Comparison of ENCODE assay signal across 12 cellular contexts in the genomic region with DNA sequence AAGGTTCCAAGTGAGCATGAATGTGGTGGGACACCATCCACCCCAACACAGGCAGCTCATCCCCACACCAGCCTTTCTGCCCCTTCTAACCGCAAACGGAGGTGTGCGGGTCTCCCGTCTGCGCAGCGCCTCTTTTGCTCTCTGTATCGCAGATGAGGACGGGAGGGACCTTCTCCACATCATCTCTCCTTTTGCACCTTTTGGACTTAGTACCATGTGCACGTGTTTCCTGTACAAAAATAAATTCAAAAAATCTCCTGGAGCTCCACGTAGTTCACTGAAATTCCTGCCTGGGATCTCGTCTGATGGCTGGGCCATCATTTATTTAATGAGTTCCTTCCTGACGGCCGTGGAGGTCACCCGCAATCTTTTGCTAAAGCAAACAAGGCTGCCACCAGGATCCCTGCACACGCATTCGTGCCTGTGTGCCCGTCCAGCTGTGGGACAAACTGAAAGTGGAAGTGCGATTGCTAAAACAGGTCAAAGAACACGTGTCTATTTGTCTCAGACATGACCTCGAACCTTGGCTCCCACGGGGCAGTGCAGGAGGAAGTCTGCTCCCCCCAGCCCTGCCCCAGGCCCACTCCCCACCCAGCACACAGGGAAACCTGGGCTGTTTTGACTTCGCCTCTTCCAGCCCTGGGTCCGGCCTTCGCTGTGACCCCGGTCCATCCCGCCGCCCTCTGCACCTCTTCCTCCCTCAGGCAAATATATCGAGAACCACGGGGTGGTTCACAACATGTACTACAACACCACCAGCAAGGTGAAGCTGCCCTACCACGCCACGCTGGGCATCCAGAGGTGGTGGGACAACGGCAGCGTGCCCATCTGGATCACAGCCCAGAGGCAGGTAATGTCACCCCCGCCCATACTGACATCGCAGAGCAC. TPM values are rescaled to one million over a fixed set of nuclear protein-coding genes. Genes with fewer than 3 reads are reported as not detected.
DNase-seq lines count a peak whose midpoint lies in the region; ATAC-seq and TF ChIP-seq lines count a peak whose summit lies in the region.
"Had no signal": no experiment of that assay in that cellular context is flagged by ENCODE, and none has a peak within 500 bp of the region (broad histone marks: within the 10 kb centered on the region; RNA-seq: fewer than 3 reads in every experiment).

No MANE protein-coding gene starts in this region.

- intact Hi-C loops in left ventricle myocardium inferior (cut with micrococcal nuclease), result no loop called here
- intact Hi-C loops in left ventricle myocardium superior (cut with micrococcal nuclease), result no loop called here
- intact Hi-C loops in right lobe of liver (cut with DNase I), result no loop called here
- intact Hi-C loops in upper lobe of right lung (cut with DNase I), result no loop called here

- H3K4me1 ChIP-seq in left ventricle myocardium inferior, result peaks cover 8% of the 10 kb centered on the region
- peaks cover 0 to 24% (median 12%) of the 10 kb centered on the region in 4 donors for H3K4me1 ChIP-seq in right lobe of liver
- H3K4me1 ChIP-seq in upper lobe of right lung, result peaks cover 5% of the 10 kb centered on the region

- H3K36me3 ChIP-seq in left ventricle myocardium inferior (no peaks in the 10 kb centered on the region), right lobe of liver (no peaks in the 10 kb centered on the region), upper lobe of right lung (no peaks in the 10 kb centered on the region)
- H3K36me3 ChIP-seq: tibial nerve had no signal

- no peak for ATAC-seq in left ventricle myocardium superior
- peak; percentile 64 to 73 (median 68) for ATAC-seq in right lobe of liver
- peak; percentile 57 for ATAC-seq in upper lobe of right lung
- ATAC-seq in HG03095 (IDR thresholded peaks at IDR 0.05; ENCODE audit: unreplicated experiment), result no peak

- peak overlapping the region; percentile 49 for H3K4me3 ChIP-seq in left ventricle myocardium inferior
- H3K4me3 ChIP-seq in right lobe of liver, result peak overlapping the region; percentile 32 to 50 (median 49)
- H3K4me3 ChIP-seq in upper lobe of right lung, result peak overlapping the region; percentile 39
- no peak overlapping the region for H3K4me3 ChIP-seq in foreskin fibroblast (ENCODE audit: low read depth in 1 of 2, low read length in 2 of 2)
- H3K4me3 ChIP-seq: PC-9 had no signal

- 21% methylated on average over 15 of the region's 35 CpGs for WGBS in right lobe of liver (ENCODE audit: insufficient coverage, low coverage, low lambda C conversion rate, missing lambda C conversion rate)

- H3K27me3 ChIP-seq in left ventricle myocardium inferior (ENCODE audit: low read depth), result peaks cover 16% of the 10 kb centered on the region
- H3K27me3 ChIP-seq in right lobe of liver, result no peaks in the 10 kb centered on the region
- no peaks in the 10 kb centered on the region for H3K27me3 ChIP-seq in upper lobe of right lung

- TF ChIP-seq CTCF in left ventricle myocardium inferior (IDR thresholded peaks at IDR 0.05; ENCODE audit: borderline replicate concordance) (no peak), VCaP (conservative IDR thresholded peaks at IDR 0.05) (no peak), right lobe of liver (IDR thresholded peaks at IDR 0.05) (no peak), upper lobe of right lung (IDR thresholded peaks at IDR 0.05) (no peak), foreskin fibroblast (IDR thresholded peaks at IDR 0.05; ENCODE audit: low read depth, low read length) (no peak)

- H3K27ac ChIP-seq in left ventricle myocardium inferior (replicated peaks) (no peak overlapping the region), VCaP (peak overlapping the region; percentile 43), right lobe of liver (peak overlapping the region; percentile 36 to 71 (median 68)), upper lobe of right lung (peak overlapping the region; percentile 36)
- H3K27ac ChIP-seq: PC-9, tibial nerve had no signal

- TF ChIP-seq POLR2A in right lobe of liver (IDR thresholded peaks at IDR 0.05), result peak; percentile 61

- DNase-seq in left ventricle myocardium inferior (no peak), left ventricle myocardium superior (no peak), right lobe of liver (peak; percentile 81 to 87 (median 85)), upper lobe of right lung (no peak), NCI-H1930 (lab: John Stamatoyannopoulos, UW) (no peak), foreskin fibroblast (no peak)
- DNase-seq: activated CD8-positive, alpha-beta memory T cell treated with anti-CD3 and anti-CD28 coated beads for 24 hours; cortex of kidney; PC-9 had no signal

- no peaks in the 10 kb centered on the region for H3K9me3 ChIP-seq in left ventricle myocardium inferior (replicated peaks)
- no peaks in the 10 kb centered on the region for H3K9me3 ChIP-seq in right lobe of liver
- H3K9me3 ChIP-seq in upper lobe of right lung, result no peaks in the 10 kb centered on the region
- H3K9me3 ChIP-seq: tibial nerve had no signal

RNA-seq across cellular contexts. Expression of gene ENPP7, which starts 2.3 kb away (rescaled TPM):
- total RNA-seq in left ventricle myocardium inferior, result not detected
- total RNA-seq in left ventricle myocardium superior, result not detected
- total RNA-seq in right lobe of liver, result 10 to 100 TPM in 4 of 6 experiments, 1 to 10 TPM in 2; 3.4 to 43.2 (median 17.8) TPM
- total RNA-seq in upper lobe of right lung, result not detected
- total RNA-seq: PC-9, tibial nerve had no signal

RNA-seq across cellular contexts. Expression of gene CBX2, which starts 44.9 kb away (rescaled TPM):
- total RNA-seq in left ventricle myocardium inferior, result 2.6 TPM
- total RNA-seq in left ventricle myocardium superior, result 2.9 TPM
- total RNA-seq in right lobe of liver, result 1 to 10 TPM in 3 of 6 experiments, under 1 TPM in 3; 0.33 to 3.5 (median 1.1) TPM
- total RNA-seq in upper lobe of right lung, result 3.4 TPM

Comparison
In these comparisons a context has a peak if more than half of its experiments do, and no peak if none do; other contexts are left out.
1. DNase-seq: peak in right lobe of liver (3 of 3); none in left ventricle myocardium inferior (single experiment), left ventricle myocardium superior (single experiment), upper lobe of right lung (single experiment), NCI-H1930 (0 of 2) and foreskin fibroblast (0 of 2).
2. H3K4me3 ChIP-seq: peak in left ventricle myocardium inferior (single experiment), right lobe of liver (3 of 3) and upper lobe of right lung (single experiment); none in foreskin fibroblast (0 of 2).
3. ATAC-seq: peak in right lobe of liver (4 of 4) and upper lobe of right lung (single experiment); none in left ventricle myocardium superior (single experiment) and HG03095 (single experiment).